16 cellular contexts compared by ENCODE assay signal in genomic region chr6:158006331-158006730, GRCh38. TPM values are rescaled to one million over a fixed set of nuclear protein-coding genes. Genes with fewer than 3 reads are reported as not detected.
A peak's percentile ranks its signal among the peaks of the same experiment; 100 is the strongest.
DNase-seq lines count a peak whose midpoint lies in the region; ATAC-seq, FAIRE-seq and TF ChIP-seq lines count a peak whose summit lies in the region.
"Had no signal": no experiment of that assay in that cellular context is flagged by ENCODE, and none has a peak within 500 bp of the region (broad histone marks: within the 10 kb centered on the region; RNA-seq: fewer than 3 reads in every experiment).

No MANE protein-coding gene starts in this region.

- H3K4me1 Mint-ChIP-seq in dendritic cell treated with granulocyte-macrophage colony-stimulating factor and Interleukin-4, amounts not matched to agents 40 ng/mL and 50 ng/mL, for 4 days (ENCODE audit: low read depth) = peaks cover 92% of the 10 kb centered on the region
- H3K4me1 Mint-ChIP-seq in nephron = peaks cover 63% of the 10 kb centered on the region
- H3K4me1 Mint-ChIP-seq in type B pancreatic cell (ENCODE audit: unreplicated experiment) = peaks cover 55% of the 10 kb centered on the region

- peaks cover 7% of the 10 kb centered on the region for H3K9me3 Mint-ChIP-seq in dendritic cell treated with granulocyte-macrophage colony-stimulating factor and Interleukin-4, amounts not matched to agents 40 ng/mL and 50 ng/mL, for 4 days
- H3K9me3 Mint-ChIP-seq in nephron (no peaks in the 10 kb centered on the region), type B pancreatic cell (peaks cover 6% of the 10 kb centered on the region)

- peak overlapping the region; percentile 88 for H3K27ac Mint-ChIP-seq in dendritic cell treated with granulocyte-macrophage colony-stimulating factor and Interleukin-4, amounts not matched to agents 40 ng/mL and 50 ng/mL, for 4 days
- peak overlapping the region; percentile 41 to 84 (median 80) for H3K27ac Mint-ChIP-seq in nephron
- peak overlapping the region; percentile 58 for H3K27ac Mint-ChIP-seq in type B pancreatic cell

- ATAC-seq in left cardiac atrium = no peak
- ATAC-seq in left ventricle myocardium superior = no peak
- no peak for ATAC-seq in omental fat pad (ENCODE audit: low FRiP score)
- no peak for ATAC-seq in HG02623 (IDR thresholded peaks at IDR 0.05; ENCODE audit: unreplicated experiment)

- peak; percentile 3 for DNase-seq in left cardiac atrium
- no peak for DNase-seq in left ventricle myocardium superior
- no peak for DNase-seq in type B pancreatic cell (ENCODE audit: extremely low spot score, unreplicated experiment)
- DNase-seq in omental fat pad (ENCODE audit: low spot score) = no peak
- no peak for DNase-seq in GM12891 (ENCODE audit: insufficient read length, low spot score)
- DNase-seq: COR-L47, DMS53, MM.1S, NCI-H1105, NCI-H187, NCI-H446, PC-9 had no signal

- no peak overlapping the region for H3K4me3 Mint-ChIP-seq in dendritic cell treated with granulocyte-macrophage colony-stimulating factor and Interleukin-4, amounts not matched to agents 40 ng/mL and 50 ng/mL, for 4 days
- H3K4me3 Mint-ChIP-seq in nephron (no peak overlapping the region), type B pancreatic cell (no peak overlapping the region)

- no peak for FAIRE-seq in GM12891 (lab: Jason Lieb, UNC)
- FAIRE-seq: GM18507 had no signal

- intact Hi-C loops in left cardiac atrium (cut with DNase I) (no loop called here), left ventricle myocardium superior (cut with micrococcal nuclease) (no loop called here)
- intact Hi-C loops in dendritic cell treated with granulocyte-macrophage colony-stimulating factor and Interleukin-4, amounts not matched to agents 40 ng/mL and 50 ng/mL, for 4 days (cut with micrococcal nuclease) = loop anchor here (5.0 kb wide), 1 partner anchor 36 kb away; no protein-coding TSS in a partner anchor

- no peaks in the 10 kb centered on the region for H3K36me3 Mint-ChIP-seq in dendritic cell treated with granulocyte-macrophage colony-stimulating factor and Interleukin-4, amounts not matched to agents 40 ng/mL and 50 ng/mL, for 4 days (ENCODE audit: low read depth)
- H3K36me3 Mint-ChIP-seq in nephron (ENCODE audit: low read depth) (peaks cover 8% of the 10 kb centered on the region), type B pancreatic cell (peaks cover 21% of the 10 kb centered on the region)

- no peak for TF ChIP-seq POLR2A in GM12891 (IDR thresholded peaks at IDR 0.05; ENCODE audit: low read depth, low read length)

- no peak for TF ChIP-seq CTCF in nephron (IDR thresholded peaks at IDR 0.05; ENCODE audit: unreplicated experiment in 3 of 3)
- no peak for TF ChIP-seq CTCF in type B pancreatic cell (conservative IDR thresholded peaks at IDR 0.05)
- TF ChIP-seq CTCF in omental fat pad (IDR thresholded peaks at IDR 0.05) = no peak

- peaks cover 9% of the 10 kb centered on the region for H3K27me3 Mint-ChIP-seq in dendritic cell treated with granulocyte-macrophage colony-stimulating factor and Interleukin-4, amounts not matched to agents 40 ng/mL and 50 ng/mL, for 4 days
- no peaks in the 10 kb centered on the region for H3K27me3 Mint-ChIP-seq in nephron (ENCODE audit: low read depth)
- H3K27me3 Mint-ChIP-seq in type B pancreatic cell = no peaks in the 10 kb centered on the region

TF ChIP-seq in GM12891, 5 proteins besides CTCF, POLR2A, EP300 and RAD21:
- TF ChIP-seq TAF1 (IDR thresholded peaks at IDR 0.05; ENCODE audit: low read depth, low read length) (no peak), SPI1 (IDR thresholded peaks at IDR 0.05; ENCODE audit: low read depth, low read length) (no peak), PAX5 (IDR thresholded peaks at IDR 0.05; ENCODE audit: insufficient read depth, low read length, severe bottlenecking) (no peak), POU2F2 (IDR thresholded peaks at IDR 0.05; ENCODE audit: low read depth, low read length) (no peak), POLR2AphosphoS5 (IDR thresholded peaks at IDR 0.05; ENCODE audit: low read depth, low read length) (no peak)

RNA-seq across cellular contexts. Expression of gene SYNJ2, which starts 24.7 kb away (rescaled TPM):
- total RNA-seq in left cardiac atrium (10 to 100 TPM; 10.2 to 23.4 TPM), left ventricle myocardium superior (14.7 TPM), type B pancreatic cell (ENCODE audit: low replicate concordance) (17.0 and 31.2 TPM in 2 replicates), omental fat pad (10 to 100 TPM in 1 of 4 donors, 1 to 10 TPM in 3; 2.3 to 27.6 (median 6.4) TPM)
- polyA plus RNA-seq in GM12891 (2012; ENCODE audit: low read depth, missing spikeins) = 0.65 TPM
